In genomic region chr7:66076459-66077329, GRCh38 we compare ENCODE assay signal across 8 cellular contexts. TPM values are rescaled to one million over a fixed set of nuclear protein-coding genes. Genes with fewer than 3 reads are reported as not detected.
DNase-seq lines count a peak whose midpoint lies in the region; ATAC-seq, FAIRE-seq and TF ChIP-seq lines count a peak whose summit lies in the region.

No MANE protein-coding gene starts in this region.

- CTCF ChIA-PET in endothelial cell of umbilical vein (lab: Charles Lee) = interaction anchor here (1.4 kb wide), 1 partner anchor 46 kb away, joined by 8 read pairs; no protein-coding TSS in a partner anchor

- H3K27me3 ChIP-seq in OCI-LY1 (ENCODE audit: insufficient read depth, low read length) (no peaks in the 10 kb centered on the region), endothelial cell of umbilical vein (ENCODE audit: control insufficient read depth in 2 of 2, insufficient read depth in 2 of 2, low read length in 2 of 2) (no peaks in the 10 kb centered on the region), ovary (no peaks in the 10 kb centered on the region)

- H3K9me2 ChIP-seq in OCI-LY1 (ENCODE audit: low read depth, low read length) = no peaks in the 10 kb centered on the region

- TF ChIP-seq CTCF in OCI-LY1 (IDR thresholded peaks at IDR 0.05; ENCODE audit: low read length) (no peak), endothelial cell of umbilical vein (IDR thresholded peaks at IDR 0.05; ENCODE audit: extremely low read depth in 1 of 2, insufficient read depth in 1 of 2, low read depth in 1 of 2, low read length in 2 of 2) (no peak), ovary (IDR thresholded peaks at IDR 0.05) (no peak)

- intact Hi-C loops in endothelial cell of umbilical vein (cut with micrococcal nuclease) (loop anchor here (1.0 kb wide), 1 partner anchor 45 kb away; no protein-coding TSS in a partner anchor), ovary (cut with DNase I) (no loop called here)

- no peaks in the 10 kb centered on the region for H3K9me3 ChIP-seq in ES-I3 (ENCODE audit: control insufficient read depth, insufficient read depth, low read length)
- no peaks in the 10 kb centered on the region for H3K9me3 ChIP-seq in OCI-LY1 (ENCODE audit: low read length)
- H3K9me3 ChIP-seq in endothelial cell of umbilical vein (replicated peaks; ENCODE audit: control insufficient read depth, insufficient read depth, low read length) = no peaks in the 10 kb centered on the region
- H3K9me3 ChIP-seq in ovary = no peaks in the 10 kb centered on the region

- WGBS in ovary, 3 donors = 64 to 71% (median 67%) methylated on average over 11 of the region's 11 CpGs

- no peaks in the 10 kb centered on the region for H3F3A ChIP-seq in OCI-LY1 (ENCODE audit: insufficient read depth, low read length)

- TF ChIP-seq EP300 in ovary (IDR thresholded peaks at IDR 0.05) = no peak

- ATAC-seq in GM19395 (IDR thresholded peaks at IDR 0.05; ENCODE audit: unreplicated experiment) (no peak), HG02981 (IDR thresholded peaks at IDR 0.05; ENCODE audit: unreplicated experiment) (no peak)

- POLR2A ChIA-PET in endothelial cell of umbilical vein (lab: Charles Lee) = no interaction called here

- FAIRE-seq in endothelial cell of umbilical vein (lab: Jason Lieb, UNC) = peak; percentile 38

- H3K4me3 ChIP-seq in OCI-LY1 (ENCODE audit: low read depth, low read length, poor library complexity, severe bottlenecking) (peak overlapping the region; percentile 78), endothelial cell of umbilical vein (replicated peaks in 1 of 3; ENCODE audit: insufficient read depth in 1 of 3, low read depth in 1 of 3, low read length in 3 of 3) (peak overlapping the region; percentile 59 to 88 (median 75)), ovary (peak overlapping the region; percentile 87)

- H3K4me1 ChIP-seq in ES-I3 (ENCODE audit: insufficient read depth, low read length) (peaks cover 5% of the 10 kb centered on the region; the same call in 1 of the 2 replicates), OCI-LY1 (ENCODE audit: insufficient read depth, low read length, severe bottlenecking) (peaks cover 12% of the 10 kb centered on the region), endothelial cell of umbilical vein (ENCODE audit: control insufficient read depth, extremely low read depth, insufficient read depth, low read length) (peaks cover 11% of the 10 kb centered on the region), ovary (ENCODE audit: insufficient read depth) (peaks cover 10% of the 10 kb centered on the region)

- H3K4me2 ChIP-seq in OCI-LY1 (ENCODE audit: low read length) (peak overlapping the region; percentile 83), endothelial cell of umbilical vein (ENCODE audit: insufficient read depth, low read length) (peak overlapping the region; percentile 62)

- DNase-seq in endothelial cell of umbilical vein (ENCODE audit: low read depth, low spot score) = no peak
- no peak for DNase-seq in ovary
- no peak for DNase-seq in midbrain (lab: John Stamatoyannopoulos, UW)
- DNase-seq in NCI-H1105 treated with DMSO at 0.1 percent for 48 hours (lab: John Stamatoyannopoulos, UW) = no peak

- TF ChIP-seq POLR2A in endothelial cell of umbilical vein (IDR thresholded peaks at IDR 0.05; ENCODE audit: low read depth, low read length) (no peak), ovary (IDR thresholded peaks at IDR 0.05) (no peak)

- dilution Hi-C loops in endothelial cell of umbilical vein (cut with MboI; ENCODE audit: extremely low pct_ligation_motif_present, low sequenced_read_pairs) = no loop called here

- H3K9ac ChIP-seq in ES-I3 (ENCODE audit: low read depth, low read length) = peak overlapping the region; percentile 78; the same call in 1 of the 2 replicates
- H3K9ac ChIP-seq in OCI-LY1 (ENCODE audit: low read length) = peak overlapping the region; percentile 73
- peak overlapping the region; percentile 82 for H3K9ac ChIP-seq in endothelial cell of umbilical vein (replicated peaks; ENCODE audit: extremely low read depth, insufficient read depth, low read length)

- H3K27ac ChIP-seq in OCI-LY1 (ENCODE audit: low read depth, low read length, poor library complexity, severe bottlenecking) = peak overlapping the region; percentile 11
- H3K27ac ChIP-seq in endothelial cell of umbilical vein (ENCODE audit: insufficient read depth, low read depth, low read length) = no peak overlapping the region
- H3K27ac ChIP-seq in ovary = peak overlapping the region in 1 of 2 donors; percentile 49

- no peaks in the 10 kb centered on the region for H4K20me1 ChIP-seq in OCI-LY1 (ENCODE audit: insufficient read depth, low read length)
- H4K20me1 ChIP-seq in endothelial cell of umbilical vein (replicated peaks; ENCODE audit: control insufficient read depth, extremely low read depth, insufficient read depth, low read length) = no peaks in the 10 kb centered on the region

- no TSS peak for BruUV-seq in endothelial cell of umbilical vein (replicated peaks; lab: Mats Ljungman, UMichigan)

- H2AFZ ChIP-seq in OCI-LY1 (ENCODE audit: low read length) = no peak overlapping the region
- H2AFZ ChIP-seq in endothelial cell of umbilical vein (ENCODE audit: low read depth, low read length) = peak overlapping the region; percentile 90

- H3K9me1 ChIP-seq in endothelial cell of umbilical vein (replicated peaks; ENCODE audit: control insufficient read depth, extremely low read depth, insufficient read depth, low read length) = no peaks in the 10 kb centered on the region

- no peaks in the 10 kb centered on the region for H3K36me3 ChIP-seq in ES-I3 (ENCODE audit: insufficient read depth, low read length)
- no peaks in the 10 kb centered on the region for H3K36me3 ChIP-seq in OCI-LY1 (ENCODE audit: insufficient read depth, low read length)
- peaks cover 0 to 2% of the 10 kb centered on the region in 2 experiments for H3K36me3 ChIP-seq in endothelial cell of umbilical vein (ENCODE audit: control insufficient read depth in 2 of 2, extremely low read depth in 1 of 2, insufficient read depth in 2 of 2, low read length in 2 of 2)
- no peaks in the 10 kb centered on the region for H3K36me3 ChIP-seq in ovary

- no peaks in the 10 kb centered on the region for H3K79me2 ChIP-seq in OCI-LY1 (ENCODE audit: insufficient read depth, low read length)
- H3K79me2 ChIP-seq in endothelial cell of umbilical vein (ENCODE audit: control insufficient read depth, insufficient read depth, low read length) = peaks cover 15% of the 10 kb centered on the region

TF ChIP-seq in endothelial cell of umbilical vein, 7 proteins besides CTCF, POLR2A, EP300 and RAD21:
- TF ChIP-seq GATA2 (IDR thresholded peaks at IDR 0.05; ENCODE audit: insufficient read depth, insufficient read length, low read depth, low read length) (no peak), FOS (IDR thresholded peaks at IDR 0.05; ENCODE audit: borderline replicate concordance, insufficient read depth, low read length) (no peak), JUN (IDR thresholded peaks at IDR 0.05; ENCODE audit: borderline replicate concordance, insufficient read depth, insufficient read length, low read depth) (no peak), POLR2AphosphoS5 (IDR thresholded peaks at IDR 0.05; ENCODE audit: insufficient read depth, low read depth, low read length) (no peak), MYC (IDR thresholded peaks at IDR 0.05; ENCODE audit: low read depth, low read length) (no peak), EZH2 (IDR thresholded peaks at IDR 0.05; ENCODE audit: borderline replicate concordance, low read depth, low read length, severe bottlenecking) (no peak), MAX (IDR thresholded peaks at IDR 0.05; ENCODE audit: insufficient read depth, insufficient read length) (no peak)

RNA-seq across cellular contexts. Expression of gene ASL, which starts 1.1 kb away (rescaled TPM):
- total RNA-seq in endothelial cell of umbilical vein (48.4 and 50.5 TPM in 2 replicates), ovary (10 to 100 TPM; 11.9 to 28.8 (median 18.6) TPM)
- polyA plus RNA-seq in endothelial cell of umbilical vein (57.8 and 62.4 TPM in 2 replicates), ovary (10 to 100 TPM in 1 of 2 donors, 1 to 10 TPM in 1; 2.8 to 26.7 TPM)
- polyA plus RNA-seq in endothelial cell of umbilical vein (2011; cell fraction: cytosol; rRNA removed) = 41.1 and 45.6 TPM in 2 replicates
- 104 and 108 TPM in 2 replicates for polyA plus RNA-seq in endothelial cell of umbilical vein (2011; cell fraction: nucleus; rRNA removed)
- 35.0 and 38.4 TPM in 2 replicates for polyA plus RNA-seq in endothelial cell of umbilical vein (2012)
- 33.8 and 37.0 TPM in 2 replicates for polyA minus RNA-seq in endothelial cell of umbilical vein
- 19.5 TPM for polyA minus RNA-seq in endothelial cell of umbilical vein (2011; cell fraction: cytosol; rRNA and poly(A)+ RNA removed)
- polyA minus RNA-seq in endothelial cell of umbilical vein (2011; cell fraction: nucleus; rRNA and poly(A)+ RNA removed) = 15.5 and 31.3 TPM in 2 replicates

RNA-seq across cellular contexts. Expression of gene CRCP, which starts 38.0 kb away (rescaled TPM):
- 20.3 and 29.7 TPM in 2 replicates for total RNA-seq in endothelial cell of umbilical vein
- 9.9 and 14.2 TPM in 2 replicates for polyA plus RNA-seq in endothelial cell of umbilical vein
- polyA plus RNA-seq in endothelial cell of umbilical vein (2011; cell fraction: cytosol; rRNA removed) = 26.2 TPM in 2 replicates
- 15.5 and 21.8 TPM in 2 replicates for polyA plus RNA-seq in endothelial cell of umbilical vein (2011; cell fraction: nucleus; rRNA removed)
- polyA plus RNA-seq in endothelial cell of umbilical vein (2012) = 25.0 and 25.1 TPM in 2 replicates
- polyA minus RNA-seq in endothelial cell of umbilical vein = 25.0 and 33.7 TPM in 2 replicates
- 17.0 TPM for polyA minus RNA-seq in endothelial cell of umbilical vein (2011; cell fraction: cytosol; rRNA and poly(A)+ RNA removed)
- polyA minus RNA-seq in endothelial cell of umbilical vein (2011; cell fraction: nucleus; rRNA and poly(A)+ RNA removed) = 13.7 and 14.5 TPM in 2 replicates
- total RNA-seq in ovary = 10 to 100 TPM; 25.0 to 46.8 (median 29.1) TPM
- polyA plus RNA-seq in ovary = 10 to 100 TPM; 23.2 to 46.1 TPM
